In genomic region chr13:83589816-83590215, GRCh38 we compare ENCODE assay signal across 34 cellular contexts.
"Had no signal": no experiment of that assay in that cellular context is flagged by ENCODE, and none has a peak within 500 bp of the region (broad histone marks: within the 10 kb centered on the region; RNA-seq: fewer than 3 reads in every experiment).

No MANE protein-coding gene starts in this region.

- H3K27ac ChIP-seq: ascending aorta, cardiac muscle cell, VCaP had no signal

- FAIRE-seq: bronchial epithelial cell had no signal

- ATAC-seq: activated CD8-positive, alpha-beta T cell treated with anti-CD3 and anti-CD28 coated beads for 36 hours; activated naive CD4-positive, alpha-beta T cell treated with anti-CD3 and anti-CD28 coated beads, Interleukin-2, amount 50 U/mL, for 72 hours; activated naive CD8-positive, alpha-beta T cell treated with anti-CD3 and anti-CD28 coated beads, Interleukin-2, amount 50 U/mL, for 24 hours had no signal

- H3K4me1 Mint-ChIP-seq: activated B cell treated with CpG ODN at 0.5 μM for 24 hours; activated CD4-positive, alpha-beta T cell treated with anti-CD3 and anti-CD28 coated beads, Interleukin-2, amount 10 ng/mL, durations not matched to agents 24 days and 14 days; activated naive CD8-positive, alpha-beta T cell treated with anti-CD3 and anti-CD28 coated beads, Interleukin-2, amount 10 ng/mL, durations not matched to agents 7 days and 5 days; activated naive CD8-positive, alpha-beta T cell treated with anti-CD3 and anti-CD28 coated beads, Interleukin-2, amount 50 U/mL, for 24 hours; brain; central memory CD8-positive, alpha-beta T cell had no signal

- H3K4me1 ChIP-seq: ascending aorta had no signal

- H3K36me3 ChIP-seq: ascending aorta, cardiac muscle cell had no signal

- DNase-seq: activated B cell treated with CpG ODN at 0.5 μM for 24 hours; activated CD4-positive, alpha-beta memory T cell treated with anti-CD3 and anti-CD28 coated beads for 36 hours; activated CD4-positive, alpha-beta T cell treated with anti-CD3 and anti-CD28 coated beads for 4 hours; activated CD4-positive, alpha-beta T cell treated with anti-CD3 and anti-CD28 coated beads, Interleukin-2, amount 10 ng/mL, durations not matched to agents 24 days and 14 days; activated CD4-positive, alpha-beta T cell treated with anti-CD3 and anti-CD28 coated beads, Interleukin-2, amount 50 U/mL, for 1 hour; activated CD4-positive, alpha-beta T cell treated with anti-CD3 and anti-CD28 coated beads, Interleukin-2, amount 50 U/mL, for 4 hours; activated CD4-positive, CD25-positive, alpha-beta regulatory T cell treated with anti-CD3 and anti-CD28 coated beads, Interleukin-2, amount 50 U/mL, for 72 hours; activated CD8-positive, alpha-beta memory T cell treated with anti-CD3 and anti-CD28 coated beads, Interleukin-2, amount 50 U/mL, for 48 hours; activated CD8-positive, alpha-beta T cell treated with anti-CD3 and anti-CD28 coated beads for 36 hours; activated effector memory CD4-positive, alpha-beta T cell treated with Interleukin-2 at 50 U/mL for 16 hours; activated gamma-delta T cell; activated naive CD4-positive, alpha-beta T cell treated with anti-CD3 and anti-CD28 coated beads for 36 hours; activated naive CD4-positive, alpha-beta T cell treated with anti-CD3 and anti-CD28 coated beads, Interleukin-2, amount 50 U/mL, for 16 hours; activated naive CD8-positive, alpha-beta T cell treated with anti-CD3 and anti-CD28 coated beads, Interleukin-2, amount 10 ng/mL, durations not matched to agents 7 days and 5 days; activated naive CD8-positive, alpha-beta T cell treated with anti-CD3 and anti-CD28 coated beads, Interleukin-2, amount 50 U/mL, for 24 hours; activated T-cell treated with anti-CD3 and anti-CD28 coated beads, Interleukin-2, amount 50 U/mL, for 24 hours; activated T-cell treated with anti-CD3 and anti-CD28 coated beads, Interleukin-2, amount 50 U/mL, for 48 hours; amygdala; anterior cingulate cortex; caudate nucleus; cerebellar nuclear complex; T-helper 1 cell; T-helper 2 cell; T-helper 9 cell had no signal

- H3K27me3 Mint-ChIP-seq: activated B cell treated with CpG ODN at 0.5 μM for 24 hours; activated CD4-positive, alpha-beta memory T cell treated with anti-CD3 and anti-CD28 coated beads for 36 hours; activated CD4-positive, alpha-beta T cell treated with anti-CD3 and anti-CD28 coated beads, Interleukin-2, amount 10 ng/mL, durations not matched to agents 24 days and 14 days; activated CD8-positive, alpha-beta T cell treated with anti-CD3 and anti-CD28 coated beads for 36 hours; activated naive CD8-positive, alpha-beta T cell treated with anti-CD3 and anti-CD28 coated beads, Interleukin-2, amount 10 ng/mL, durations not matched to agents 7 days and 5 days; activated naive CD8-positive, alpha-beta T cell treated with anti-CD3 and anti-CD28 coated beads, Interleukin-2, amount 50 U/mL, for 24 hours; activated T-cell treated with anti-CD3 and anti-CD28 coated beads, Interleukin-2, amount 50 U/mL, for 24 hours; brain; central memory CD8-positive, alpha-beta T cell had no signal

- H3K4me3 ChIP-seq: ascending aorta, cardiac muscle cell had no signal

- H3K27ac Mint-ChIP-seq: activated B cell treated with CpG ODN at 0.5 μM for 24 hours; activated CD4-positive, alpha-beta memory T cell treated with anti-CD3 and anti-CD28 coated beads for 36 hours; activated CD4-positive, alpha-beta T cell treated with anti-CD3 and anti-CD28 coated beads, Interleukin-2, amount 10 ng/mL, durations not matched to agents 24 days and 14 days; activated CD8-positive, alpha-beta T cell treated with anti-CD3 and anti-CD28 coated beads for 36 hours; activated naive CD4-positive, alpha-beta T cell treated with anti-CD3 and anti-CD28 coated beads for 36 hours; activated naive CD4-positive, alpha-beta T cell treated with anti-CD3 and anti-CD28 coated beads, Interleukin-2, amount 50 U/mL, for 72 hours; activated naive CD8-positive, alpha-beta T cell treated with anti-CD3 and anti-CD28 coated beads, Interleukin-2, amount 10 ng/mL, durations not matched to agents 7 days and 5 days; activated naive CD8-positive, alpha-beta T cell treated with anti-CD3 and anti-CD28 coated beads, Interleukin-2, amount 50 U/mL, for 24 hours; activated T-cell treated with anti-CD3 and anti-CD28 coated beads, Interleukin-2, amount 50 U/mL, for 24 hours; activated T-helper 2 cell treated with anti-CD3 and anti-CD28 coated beads, Interferon-gamma antibody, Interleukin-2, Interleukin-4, amounts not matched to agents 10 μg/mL and 5 μg/mL and 100 μg/mL, durations not matched to agents 14 hours and 24 hours and 36 hours; brain; T-helper 1 cell treated with Interleukin-12 subunit alpha and Interleukin-12 subunit beta and Interleukin-4 antibody, amounts not matched to agents 30 μg/mL and 1 μg/mL, for 36 hours; T-helper 2 cell treated with Interferon-gamma antibody and Interleukin-4, amounts not matched to agents 5 μg/mL and 100 μg/mL, for 36 hours had no signal

- H3K9me3 Mint-ChIP-seq: activated CD4-positive, alpha-beta memory T cell treated with anti-CD3 and anti-CD28 coated beads for 36 hours; activated CD8-positive, alpha-beta T cell treated with anti-CD3 and anti-CD28 coated beads for 36 hours; activated naive CD8-positive, alpha-beta T cell treated with anti-CD3 and anti-CD28 coated beads, Interleukin-2, amount 50 U/mL, for 24 hours; brain had no signal

- H3K4me3 Mint-ChIP-seq: activated B cell treated with CpG ODN at 0.5 μM for 24 hours; activated CD4-positive, alpha-beta memory T cell treated with anti-CD3 and anti-CD28 coated beads for 36 hours; activated CD4-positive, alpha-beta T cell treated with anti-CD3 and anti-CD28 coated beads, Interleukin-2, amount 10 ng/mL, durations not matched to agents 24 days and 14 days; activated CD8-positive, alpha-beta T cell treated with anti-CD3 and anti-CD28 coated beads for 36 hours; activated naive CD4-positive, alpha-beta T cell treated with anti-CD3 and anti-CD28 coated beads for 36 hours; activated naive CD8-positive, alpha-beta T cell treated with anti-CD3 and anti-CD28 coated beads, Interleukin-2, amount 10 ng/mL, durations not matched to agents 7 days and 5 days; activated naive CD8-positive, alpha-beta T cell treated with anti-CD3 and anti-CD28 coated beads, Interleukin-2, amount 50 U/mL, for 24 hours; activated T-cell treated with anti-CD3 and anti-CD28 coated beads, Interleukin-2, amount 50 U/mL, for 24 hours; brain; central memory CD8-positive, alpha-beta T cell; T-helper 1 cell treated with Interleukin-12 subunit alpha and Interleukin-12 subunit beta and Interleukin-4 antibody, amounts not matched to agents 30 μg/mL and 1 μg/mL, for 36 hours; T-helper 2 cell treated with Interferon-gamma antibody and Interleukin-4, amounts not matched to agents 5 μg/mL and 100 μg/mL, for 36 hours had no signal

- H3K27me3 ChIP-seq: ascending aorta, cardiac muscle cell had no signal

- H3K9me3 ChIP-seq: ascending aorta had no signal

- H3K36me3 Mint-ChIP-seq: activated CD4-positive, alpha-beta memory T cell treated with anti-CD3 and anti-CD28 coated beads for 36 hours; activated naive CD4-positive, alpha-beta T cell treated with anti-CD3 and anti-CD28 coated beads, Interleukin-2, amount 50 U/mL, for 72 hours; activated naive CD8-positive, alpha-beta T cell treated with anti-CD3 and anti-CD28 coated beads, Interleukin-2, amount 10 ng/mL, durations not matched to agents 7 days and 5 days; brain had no signal
